Comparison of ENCODE assay signal across 1 cellular context in the genomic region with DNA sequence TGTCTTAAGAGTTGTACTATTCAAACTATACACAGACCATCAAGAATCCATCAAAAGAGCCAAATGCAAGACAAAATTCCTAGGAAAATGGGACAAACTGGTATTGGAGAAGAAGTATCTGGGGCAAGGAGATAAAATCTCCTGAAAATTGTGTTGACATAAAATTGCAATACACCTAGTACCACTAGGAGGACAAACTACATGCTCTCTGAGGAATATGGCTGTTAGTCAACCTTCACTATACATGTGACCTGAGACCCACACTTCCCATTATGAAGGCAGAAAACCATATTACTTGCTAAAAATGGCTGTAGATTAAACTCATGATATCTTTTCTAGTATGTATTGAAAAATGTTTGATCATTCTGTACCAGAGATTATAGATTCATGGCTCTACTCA.
TF ChIP-seq lines count a peak whose summit lies in the region.

No MANE protein-coding gene starts in this region.

TF ChIP-seq in endothelial cell of umbilical vein, 7 proteins besides CTCF, POLR2A, EP300 and RAD21:
- TF ChIP-seq POLR2AphosphoS5 (IDR thresholded peaks at IDR 0.05; ENCODE audit: insufficient read depth, low read depth, low read length): no peak
- TF ChIP-seq, protein P1, sequence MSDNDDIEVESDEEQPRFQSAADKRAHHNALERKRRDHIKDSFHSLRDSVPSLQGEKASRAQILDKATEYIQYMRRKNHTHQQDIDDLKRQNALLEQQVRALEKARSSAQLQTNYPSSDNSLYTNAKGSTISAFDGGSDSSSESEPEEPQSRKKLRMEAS (IDR thresholded peaks at IDR 0.05; ENCODE audit: insufficient read depth, insufficient read length): no peak
- peak; percentile 43 for TF ChIP-seq GATA2 (IDR thresholded peaks at IDR 0.05; ENCODE audit: insufficient read depth, insufficient read length, low read depth, low read length)
